In the genomic region with DNA sequence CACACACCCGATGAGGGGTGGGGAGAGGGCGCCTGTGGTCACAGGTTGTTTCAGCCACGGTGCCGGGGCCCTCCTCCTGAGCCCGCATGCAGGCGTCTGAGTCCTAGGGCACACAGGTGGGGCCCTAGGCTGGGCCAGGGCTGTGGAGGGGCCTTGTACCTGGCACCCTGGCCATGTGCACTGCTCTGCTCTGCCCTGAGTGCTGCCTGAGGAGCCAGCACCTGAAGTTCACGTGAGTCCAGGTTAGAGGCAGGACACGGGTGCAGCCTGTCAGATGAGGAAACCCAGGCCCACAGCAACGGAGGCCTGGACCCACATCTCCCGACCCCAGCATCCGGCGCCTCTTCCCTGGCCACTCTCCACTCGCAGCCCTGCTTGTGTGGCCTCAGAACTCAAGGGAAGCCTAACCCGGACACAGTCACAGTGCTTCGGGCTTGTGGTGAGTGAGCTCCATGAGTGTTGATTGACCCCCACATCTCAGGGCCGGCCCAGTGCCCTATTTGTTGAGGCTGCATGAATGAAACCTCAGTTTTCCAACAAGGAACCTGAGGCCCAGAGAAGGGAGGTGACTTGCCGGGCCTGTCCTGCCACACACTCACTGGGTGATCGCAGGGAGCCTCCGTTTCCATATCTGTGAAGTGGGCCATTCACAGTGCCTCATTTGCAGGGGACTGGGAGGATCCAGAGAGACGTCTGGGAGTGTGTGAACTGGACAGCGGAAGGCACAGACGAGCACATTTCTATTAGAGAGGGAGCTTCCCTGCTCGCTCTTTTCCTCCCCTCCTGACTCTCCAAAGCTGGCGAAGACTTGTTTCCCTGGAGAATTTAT, we compare ENCODE assay signal across 13 cellular contexts. TPM values are rescaled to one million over a fixed set of nuclear protein-coding genes. Genes with fewer than 3 reads are reported as not detected.
A peak's percentile ranks its signal among the peaks of the same experiment; 100 is the strongest.
DNase-seq lines count a peak whose midpoint lies in the region; ATAC-seq and TF ChIP-seq lines count a peak whose summit lies in the region.
"Had no signal": no experiment of that assay in that cellular context is flagged by ENCODE, and none has a peak within 500 bp of the region (broad histone marks: within the 10 kb centered on the region; RNA-seq: fewer than 3 reads in every experiment).

No MANE protein-coding gene starts in this region.

- H3K27me3 ChIP-seq in vagina (no peaks in the 10 kb centered on the region), foreskin keratinocyte (peaks cover 8% of the 10 kb centered on the region)
- H3K27me3 ChIP-seq: body of pancreas, thyroid gland had no signal

- ATAC-seq in omental fat pad (ENCODE audit: low FRiP score) (no peak), HG02759 (IDR thresholded peaks at IDR 0.05; ENCODE audit: unreplicated experiment) (no peak), foreskin keratinocyte (no peak)
- ATAC-seq: body of pancreas had no signal

- H3K36me3 ChIP-seq in vagina = peaks cover 0 to 17% of the 10 kb centered on the region in 2 donors

- DNase-seq in stimulated activated CD4-positive, alpha-beta T cell treated with anti-CD3 and anti-CD28 coated beads, Interleukin-15, amount 100 ng/mL, for 24 hours = peak; percentile 1
- DNase-seq in stimulated activated CD4-positive, alpha-beta T cell treated with anti-CD3 and anti-CD28 coated beads, Interleukin-12 subunit alpha, Interleukin-12 subunit beta, amount 100 ng/mL, for 4 hours = no peak
- DNase-seq in fibroblast of mammary gland (ENCODE audit: low read depth) (peak; percentile 35), omental fat pad (ENCODE audit: low spot score) (peak; percentile 14), vagina (ENCODE audit: extremely low spot score in 2 of 2) (peak; percentile 83 to 88), T-helper 1 cell (no peak), foreskin keratinocyte (no peak)
- DNase-seq: EL; NCI-H1105; stimulated activated CD4-positive, alpha-beta T cell treated with anti-CD3 and anti-CD28 coated beads, Interleukin-4, amount 100 ng/mL, for 1 hour had no signal

- H3K4me3 ChIP-seq in fibroblast of mammary gland (ENCODE audit: control insufficient read depth, low read depth, low read length) (no peak overlapping the region), vagina (no peak overlapping the region)
- H3K4me3 ChIP-seq: body of pancreas, thyroid gland had no signal

- H3K27ac ChIP-seq in vagina (peak overlapping the region; percentile 68), foreskin keratinocyte (no peak overlapping the region)
- H3K27ac ChIP-seq: body of pancreas, thyroid gland had no signal

- H3K4me1 ChIP-seq in vagina (peaks cover 32% of the 10 kb centered on the region), foreskin keratinocyte (no peaks in the 10 kb centered on the region)
- H3K4me1 ChIP-seq: body of pancreas had no signal

- intact Hi-C loops in vagina (cut with DNase I) = no loop called here

- no peak for TF ChIP-seq POLR2A in vagina (IDR thresholded peaks at IDR 0.05)

- no peaks in the 10 kb centered on the region for H3K9me3 ChIP-seq in vagina
- H3K9me3 ChIP-seq: body of pancreas, thyroid gland had no signal

- TF ChIP-seq CTCF in fibroblast of mammary gland (conservative IDR thresholded peaks at IDR 0.05; ENCODE audit: control insufficient read depth, insufficient read depth, low read depth, low read length) (no peak), omental fat pad (IDR thresholded peaks at IDR 0.05) (no peak), vagina (IDR thresholded peaks at IDR 0.05) (no peak), foreskin keratinocyte (conservative IDR thresholded peaks at IDR 0.05) (no peak)

RNA-seq across cellular contexts. Expression of a gene that starts 39.6 kb away (rescaled TPM):
- total RNA-seq in omental fat pad = 100 to 1,000 TPM in 2 of 4 donors, 10 to 100 TPM in 2; 34.2 to 141 (median 94.5) TPM
- total RNA-seq in vagina = 44.7 TPM
- 93.2 and 99.0 TPM in 2 replicates for total RNA-seq in foreskin keratinocyte
- 97.0 and 106 TPM in 2 replicates for polyA plus RNA-seq in foreskin keratinocyte

RNA-seq across cellular contexts. Expression of a gene that starts 58.6 kb away (rescaled TPM):
- 10 to 100 TPM; 47.1 to 73.6 (median 55.5) TPM for total RNA-seq in omental fat pad
- 57.0 TPM for total RNA-seq in vagina
- total RNA-seq in foreskin keratinocyte = 0.67 and 1.2 TPM in 2 replicates
- polyA plus RNA-seq in foreskin keratinocyte = 0.33 and 0.49 TPM in 2 replicates

Comparison
In these comparisons a context has a peak if more than half of its experiments do, and no peak if none do; other contexts are left out.
1. DNase-seq: peak in stimulated activated CD4-positive, alpha-beta T cell treated with anti-CD3 and anti-CD28 coated beads, Interleukin-15, amount 100 ng/mL, for 24 hours (single experiment), fibroblast of mammary gland (single experiment), omental fat pad (single experiment) and vagina (2 of 2); none in stimulated activated CD4-positive, alpha-beta T cell treated with anti-CD3 and anti-CD28 coated beads, Interleukin-12 subunit alpha, Interleukin-12 subunit beta, amount 100 ng/mL, for 4 hours (single experiment), T-helper 1 cell (0 of 5) and foreskin keratinocyte (0 of 2).
2. RNA of a gene that starts 58.6 kb away (total RNA-seq): 47.1 to 73.6 TPM in omental fat pad and 57.0 TPM in vagina (single experiment); 0.67 to 1.2 TPM in foreskin keratinocyte; every median in the first group is over 10 times any median in the second.